16 cellular contexts compared by ENCODE assay signal in genomic region chr9:133607976-133608375, GRCh38. TPM values are rescaled to one million over a fixed set of nuclear protein-coding genes. Genes with fewer than 3 reads are reported as not detected.
DNase-seq lines count a peak whose midpoint lies in the region; ATAC-seq and TF ChIP-seq lines count a peak whose summit lies in the region.
"Had no signal": no experiment of that assay in that cellular context is flagged by ENCODE, and none has a peak within 500 bp of the region (broad histone marks: within the 10 kb centered on the region; RNA-seq: fewer than 3 reads in every experiment).

No MANE protein-coding gene starts in this region.

- no peaks in the 10 kb centered on the region for H3K36me3 Mint-ChIP-seq in mesothelial cell of epicardium
- no peaks in the 10 kb centered on the region for H3K36me3 Mint-ChIP-seq in activated CD8-positive, alpha-beta memory T cell treated with anti-CD3 and anti-CD28 coated beads, Interleukin-2, amount 10 ng/mL, durations not matched to agents 7 days and 5 days
- H3K36me3 Mint-ChIP-seq: CD8-positive, alpha-beta memory T cell had no signal

- intact Hi-C loops in Right ventricle myocardium inferior (cut with DNase I) (no loop called here), left cardiac atrium (cut with DNase I) (no loop called here)

- no peaks in the 10 kb centered on the region for H3K9me3 Mint-ChIP-seq in mesothelial cell of epicardium
- H3K9me3 Mint-ChIP-seq in activated CD8-positive, alpha-beta memory T cell treated with anti-CD3 and anti-CD28 coated beads, Interleukin-2, amount 10 ng/mL, durations not matched to agents 7 days and 5 days (ENCODE audit: low read depth), result no peaks in the 10 kb centered on the region
- H3K9me3 Mint-ChIP-seq: CD8-positive, alpha-beta memory T cell had no signal

- ATAC-seq in Right ventricle myocardium inferior (no peak), left cardiac atrium (no peak), HG03175 (IDR thresholded peaks at IDR 0.05; ENCODE audit: unreplicated experiment) (no peak)
- no peak for ATAC-seq in activated CD8-positive, alpha-beta memory T cell treated with anti-CD3 and anti-CD28 coated beads, Interleukin-2, amount 10 ng/mL, durations not matched to agents 7 days and 5 days
- ATAC-seq: HCT116 had no signal

- peak overlapping the region; percentile 31 for H3K4me3 Mint-ChIP-seq in mesothelial cell of epicardium
- no peak overlapping the region for H3K4me3 Mint-ChIP-seq in activated CD8-positive, alpha-beta memory T cell treated with anti-CD3 and anti-CD28 coated beads, Interleukin-2, amount 10 ng/mL, durations not matched to agents 7 days and 5 days
- H3K4me3 Mint-ChIP-seq: CD8-positive, alpha-beta memory T cell had no signal

- CTCF ChIA-PET in activated CD8-positive, alpha-beta memory T cell treated with anti-CD3 and anti-CD28 coated beads, Interleukin-2, amount 10 ng/mL, durations not matched to agents 7 days and 5 days (lab: Charles Lee), result no interaction called here

- DNase-seq in Right ventricle myocardium inferior (ENCODE audit: missing footprints) (peak; percentile 0), left cardiac atrium (no peak), mesothelial cell of epicardium (ENCODE audit: low spot score in 2 of 2, unreplicated experiment in 2 of 2) (no peak), islet precursor cell (no peak)
- no peak for DNase-seq in activated CD8-positive, alpha-beta memory T cell treated with anti-CD3 and anti-CD28 coated beads, Interleukin-2, amount 10 ng/mL, durations not matched to agents 7 days and 5 days
- DNase-seq: Caco-2; CD8-positive, alpha-beta memory T cell; DND-41; GF-D8; IMR-90 had no signal

- no peaks in the 10 kb centered on the region for H3K4me1 Mint-ChIP-seq in mesothelial cell of epicardium
- peaks cover 8% of the 10 kb centered on the region for H3K4me1 Mint-ChIP-seq in activated CD8-positive, alpha-beta memory T cell treated with anti-CD3 and anti-CD28 coated beads, Interleukin-2, amount 10 ng/mL, durations not matched to agents 7 days and 5 days

- H3K27ac Mint-ChIP-seq in mesothelial cell of epicardium, result no peak overlapping the region
- H3K27ac Mint-ChIP-seq in activated CD8-positive, alpha-beta memory T cell treated with anti-CD3 and anti-CD28 coated beads, Interleukin-2, amount 10 ng/mL, durations not matched to agents 7 days and 5 days, result no peak overlapping the region
- H3K27ac Mint-ChIP-seq: CD8-positive, alpha-beta memory T cell had no signal

- H3K27me3 Mint-ChIP-seq in mesothelial cell of epicardium (ENCODE audit: low read depth), result peaks cover 82% of the 10 kb centered on the region
- H3K27me3 Mint-ChIP-seq in activated CD8-positive, alpha-beta memory T cell treated with anti-CD3 and anti-CD28 coated beads, Interleukin-2, amount 10 ng/mL, durations not matched to agents 7 days and 5 days, result peaks cover 52% of the 10 kb centered on the region

- H3K27ac ChIP-seq in cingulate gyrus (ENCODE audit: low read depth, low read length), result peak overlapping the region; percentile 39
- H3K27ac ChIP-seq: 22Rv1, BLaER1 had no signal

- TF ChIP-seq CTCF in mesothelial cell of epicardium (IDR thresholded peaks at IDR 0.05; ENCODE audit: unreplicated experiment), result no peak

RNA-seq across cellular contexts. Expression of gene FAM163B, which starts 1.2 kb away (rescaled TPM):
- 0.22 TPM for total RNA-seq in Right ventricle myocardium inferior
- total RNA-seq in left cardiac atrium, result under 1 TPM in 1 of 2 donors, not detected in 1; 0.37 TPM
- total RNA-seq in mesothelial cell of epicardium, result 0.22 to 0.72 TPM (median 0.72 TPM) in 3 replicates
- total RNA-seq in activated CD8-positive, alpha-beta memory T cell treated with anti-CD3 and anti-CD28 coated beads, Interleukin-2, amount 10 ng/mL, durations not matched to agents 7 days and 5 days, result not detected
- total RNA-seq: A673; Caco-2; CD8-positive, alpha-beta memory T cell; IMR-90 had no signal

RNA-seq across cellular contexts. Expression of gene DBH, which starts 28.2 kb away (rescaled TPM):
- total RNA-seq in Right ventricle myocardium inferior, result not detected
- total RNA-seq in left cardiac atrium, result not detected
- not detected in 3 replicates for total RNA-seq in mesothelial cell of epicardium
- total RNA-seq in activated CD8-positive, alpha-beta memory T cell treated with anti-CD3 and anti-CD28 coated beads, Interleukin-2, amount 10 ng/mL, durations not matched to agents 7 days and 5 days, result not detected
- total RNA-seq: A673; Caco-2; CD8-positive, alpha-beta memory T cell; IMR-90 had no signal
